In the genomic region with DNA sequence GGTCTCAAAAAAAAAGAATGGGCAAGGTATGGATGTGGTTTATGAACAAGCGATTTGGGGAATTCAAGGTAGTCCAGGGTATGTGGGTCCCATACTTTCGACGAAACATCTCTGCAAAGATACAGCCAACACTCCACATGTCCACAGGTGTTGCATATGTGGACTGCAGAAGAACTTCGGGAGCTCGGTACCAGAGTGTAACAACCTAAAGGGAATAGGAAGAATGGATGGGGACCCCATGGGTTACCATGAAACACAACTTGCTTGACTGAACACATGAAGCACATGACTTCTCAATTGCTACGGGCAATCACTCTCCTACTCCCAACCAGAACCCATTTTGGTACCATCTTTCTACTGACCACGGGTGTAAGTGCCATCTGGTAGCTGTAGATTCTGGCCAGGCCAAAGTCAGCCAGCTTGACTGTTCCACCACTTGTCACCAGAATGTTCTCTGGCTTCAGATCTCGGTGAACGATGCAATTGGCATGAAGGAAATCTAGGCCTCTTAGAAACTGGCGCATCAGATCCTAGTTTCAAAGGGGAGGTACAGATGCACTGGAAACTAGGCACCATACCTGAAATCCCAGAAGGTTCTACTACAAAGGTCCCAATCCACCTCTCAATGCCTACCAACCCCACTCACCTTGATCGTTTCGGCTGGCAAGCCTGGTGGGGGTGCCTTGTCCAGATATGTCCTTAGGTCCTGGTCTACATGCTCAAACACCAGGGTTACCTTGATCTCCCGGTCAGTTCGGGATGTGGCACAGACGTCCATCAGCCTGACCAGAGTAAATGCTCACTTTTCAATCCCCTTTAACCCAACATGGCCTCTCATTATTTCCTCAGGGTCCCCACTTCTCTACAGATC, we compare ENCODE assay signal across 1 cellular context.
TF ChIP-seq lines count a peak whose summit lies in the region.

No MANE protein-coding gene starts in this region.

TF ChIP-seq in HepG2, 621 proteins besides CTCF, POLR2A, EP300 and RAD21:
- TF ChIP-seq ZNF468 (CRISPR knock-in tag; IDR thresholded peaks at IDR 0.05) (no peak), ZNF460 (CRISPR knock-in tag; IDR thresholded peaks at IDR 0.05; ENCODE audit: borderline replicate concordance) (no peak), HNRNPUL1 (IDR thresholded peaks at IDR 0.05; ENCODE audit: low read depth, low read length) (no peak), MXD4 (CRISPR knock-in tag; IDR thresholded peaks at IDR 0.05) (no peak), SALL2 (CRISPR knock-in tag; IDR thresholded peaks at IDR 0.05) (peak; percentile 24; the same call in 1 of the 2 replicates), ZNF326 (CRISPR knock-in tag; IDR thresholded peaks at IDR 0.05; ENCODE audit: borderline replicate concordance) (no peak), PHB2 (IDR thresholded peaks at IDR 0.05; ENCODE audit: partially characterized antibody) (no peak), NAIF1 (CRISPR knock-in tag; IDR thresholded peaks at IDR 0.05; ENCODE audit: borderline replicate concordance) (no peak), NFATC3 (CRISPR knock-in tag; IDR thresholded peaks at IDR 0.05) (0 out of 2 replicates have a peak, but pooled peaks have one; percentile 38), KAT8 (CRISPR knock-in tag; IDR thresholded peaks at IDR 0.05) (no peak), RFX1 (IDR thresholded peaks at IDR 0.05) (no peak), ZNF557 (CRISPR knock-in tag; IDR thresholded peaks at IDR 0.05) (0 out of 2 replicates have a peak, but pooled peaks have one; percentile 7), ZNF30 (CRISPR knock-in tag; IDR thresholded peaks at IDR 0.05) (0 out of 2 replicates have a peak, but pooled peaks have one; percentile 25), ZIK1 (CRISPR knock-in tag; IDR thresholded peaks at IDR 0.05; ENCODE audit: borderline replicate concordance, low read depth) (no peak), ZFY (CRISPR knock-in tag; IDR thresholded peaks at IDR 0.05) (0 out of 2 replicates have a peak, but pooled peaks have one; percentile 5), U2AF1 (optimal IDR thresholded peaks at IDR 0.05; ENCODE audit: low read depth, low read length) (no peak), ZNF160 (CRISPR knock-in tag; IDR thresholded peaks at IDR 0.05) (0 out of 2 replicates have a peak, but pooled peaks have one; percentile 11), PAX8 (CRISPR knock-in tag; IDR thresholded peaks at IDR 0.05; ENCODE audit: borderline replicate concordance) (no peak), SETDB1 (CRISPR knock-in tag; IDR thresholded peaks at IDR 0.05; ENCODE audit: borderline replicate concordance) (no peak), ZNF260 (CRISPR knock-in tag; IDR thresholded peaks at IDR 0.05; ENCODE audit: borderline replicate concordance, low read depth) (no peak), WIZ (CRISPR knock-in tag; IDR thresholded peaks at IDR 0.05) (no peak), ZNF274 (CRISPR knock-in tag; IDR thresholded peaks at IDR 0.05) (0 out of 2 replicates have a peak, but pooled peaks have one; percentile 25), ZNF329 (CRISPR knock-in tag; IDR thresholded peaks at IDR 0.05; ENCODE audit: low read depth) (no peak), ZNF780A (CRISPR knock-in tag; IDR thresholded peaks at IDR 0.05) (no peak), RBFOX2 (IDR thresholded peaks at IDR 0.05; ENCODE audit: low read depth, low read length) (peak; percentile 51; the same call in 1 of the 2 replicates), GLI4 (CRISPR knock-in tag; IDR thresholded peaks at IDR 0.05; ENCODE audit: borderline replicate concordance) (0 out of 2 replicates have a peak, but pooled peaks have one; percentile 37)
- TF ChIP-seq, protein P1, sequence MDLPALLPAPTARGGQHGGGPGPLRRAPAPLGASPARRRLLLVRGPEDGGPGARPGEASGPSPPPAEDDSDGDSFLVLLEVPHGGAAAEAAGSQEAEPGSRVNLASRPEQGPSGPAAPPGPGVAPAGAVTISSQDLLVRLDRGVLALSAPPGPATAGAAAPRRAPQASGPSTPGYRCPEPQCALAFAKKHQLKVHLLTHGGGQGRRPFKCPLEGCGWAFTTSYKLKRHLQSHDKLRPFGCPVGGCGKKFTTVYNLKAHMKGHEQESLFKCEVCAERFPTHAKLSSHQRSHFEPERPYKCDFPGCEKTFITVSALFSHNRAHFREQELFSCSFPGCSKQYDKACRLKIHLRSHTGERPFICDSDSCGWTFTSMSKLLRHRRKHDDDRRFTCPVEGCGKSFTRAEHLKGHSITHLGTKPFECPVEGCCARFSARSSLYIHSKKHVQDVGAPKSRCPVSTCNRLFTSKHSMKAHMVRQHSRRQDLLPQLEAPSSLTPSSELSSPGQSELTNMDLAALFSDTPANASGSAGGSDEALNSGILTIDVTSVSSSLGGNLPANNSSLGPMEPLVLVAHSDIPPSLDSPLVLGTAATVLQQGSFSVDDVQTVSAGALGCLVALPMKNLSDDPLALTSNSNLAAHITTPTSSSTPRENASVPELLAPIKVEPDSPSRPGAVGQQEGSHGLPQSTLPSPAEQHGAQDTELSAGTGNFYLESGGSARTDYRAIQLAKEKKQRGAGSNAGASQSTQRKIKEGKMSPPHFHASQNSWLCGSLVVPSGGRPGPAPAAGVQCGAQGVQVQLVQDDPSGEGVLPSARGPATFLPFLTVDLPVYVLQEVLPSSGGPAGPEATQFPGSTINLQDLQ (CRISPR knock-in tag; IDR thresholded peaks at IDR 0.05): no peak
- TF ChIP-seq, protein P2, sequence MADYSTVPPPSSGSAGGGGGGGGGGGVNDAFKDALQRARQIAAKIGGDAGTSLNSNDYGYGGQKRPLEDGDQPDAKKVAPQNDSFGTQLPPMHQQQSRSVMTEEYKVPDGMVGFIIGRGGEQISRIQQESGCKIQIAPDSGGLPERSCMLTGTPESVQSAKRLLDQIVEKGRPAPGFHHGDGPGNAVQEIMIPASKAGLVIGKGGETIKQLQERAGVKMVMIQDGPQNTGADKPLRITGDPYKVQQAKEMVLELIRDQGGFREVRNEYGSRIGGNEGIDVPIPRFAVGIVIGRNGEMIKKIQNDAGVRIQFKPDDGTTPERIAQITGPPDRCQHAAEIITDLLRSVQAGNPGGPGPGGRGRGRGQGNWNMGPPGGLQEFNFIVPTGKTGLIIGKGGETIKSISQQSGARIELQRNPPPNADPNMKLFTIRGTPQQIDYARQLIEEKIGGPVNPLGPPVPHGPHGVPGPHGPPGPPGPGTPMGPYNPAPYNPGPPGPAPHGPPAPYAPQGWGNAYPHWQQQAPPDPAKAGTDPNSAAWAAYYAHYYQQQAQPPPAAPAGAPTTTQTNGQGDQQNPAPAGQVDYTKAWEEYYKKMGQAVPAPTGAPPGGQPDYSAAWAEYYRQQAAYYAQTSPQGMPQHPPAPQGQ (CRISPR knock-in tag; IDR thresholded peaks at IDR 0.05; ENCODE audit: borderline replicate concordance): 0 out of 2 replicates have a peak, but pooled peaks have one; percentile 40
- TF ChIP-seq, protein P3, sequence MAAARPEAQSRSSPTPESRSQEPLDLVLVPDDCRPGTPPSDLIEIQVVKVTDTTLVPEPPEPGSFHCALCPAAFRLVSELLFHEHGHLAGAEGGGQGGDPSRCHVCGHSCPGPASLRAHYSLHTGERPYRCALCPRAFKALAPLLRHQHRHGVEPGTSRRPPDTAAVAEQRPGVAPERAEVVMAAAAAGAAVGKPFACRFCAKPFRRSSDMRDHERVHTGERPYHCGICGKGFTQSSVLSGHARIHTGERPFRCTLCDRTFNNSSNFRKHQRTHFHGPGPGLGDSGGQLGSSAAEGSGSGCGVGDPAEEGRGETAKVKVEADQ (CRISPR knock-in tag; IDR thresholded peaks at IDR 0.05; ENCODE audit: borderline replicate concordance): no peak
